ENCODE assay signal across 8 cellular contexts in the genomic region with DNA sequence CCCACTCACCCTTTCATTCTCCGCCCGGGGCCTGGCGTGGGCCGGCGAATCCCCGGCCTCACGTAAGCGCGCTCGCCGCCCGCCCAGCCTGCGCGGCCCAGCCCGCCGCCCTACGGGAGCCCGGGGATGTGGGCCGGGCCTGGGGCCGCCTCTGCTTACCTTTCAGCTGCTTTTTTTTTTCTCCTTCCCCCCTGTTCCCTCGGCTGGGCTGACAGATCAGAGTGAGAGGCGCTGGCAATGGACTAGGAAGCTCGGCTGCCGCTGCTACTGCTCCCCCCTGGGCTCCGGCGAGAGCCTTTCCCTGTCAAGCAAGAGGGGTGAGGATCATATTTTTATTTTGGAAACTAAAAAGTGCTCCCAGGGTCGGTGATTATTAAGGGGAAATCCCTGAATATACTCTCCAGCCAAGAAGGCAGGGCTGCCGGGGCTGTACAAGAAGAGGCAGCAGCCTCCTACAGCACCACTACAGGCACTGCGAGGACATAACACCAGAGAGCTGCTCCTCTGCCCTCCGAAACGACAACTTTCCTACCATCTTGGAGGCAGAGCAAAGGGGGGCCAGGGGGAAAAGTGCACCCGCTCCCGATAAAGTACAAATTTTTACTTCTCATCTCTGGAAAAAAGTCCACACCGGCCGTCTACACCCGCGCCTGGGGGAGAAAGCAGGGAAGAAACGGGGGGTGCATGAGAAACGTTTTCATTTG. TPM values are rescaled to one million over a fixed set of nuclear protein-coding genes. Genes with fewer than 3 reads are reported as not detected.
A peak's percentile ranks its signal among the peaks of the same experiment; 100 is the strongest.
DNase-seq lines count a peak whose midpoint lies in the region; ATAC-seq and TF ChIP-seq lines count a peak whose summit lies in the region.

TSS of gene INO80D (minus strand) at position 433 of the 704 bp plus-strand sequence. CDS start 23,158 bp downstream, outside the sequence.

- H3K27ac ChIP-seq in layer of hippocampus (ENCODE audit: low read depth, low read length), result peak within 1 kb of the TSS; percentile 95

- H3K4me3 Mint-ChIP-seq in chondrocyte (ENCODE audit: unreplicated experiment), result peak within 1 kb of the TSS; percentile 98

- TF ChIP-seq CTCF in AG09319 (IDR thresholded peaks at IDR 0.05; ENCODE audit: low read depth, low read length), result peak; percentile 55
- peak; percentile 74 for TF ChIP-seq CTCF in chondrocyte (IDR thresholded peaks at IDR 0.05)

- ATAC-seq in GM18907 (IDR thresholded peaks at IDR 0.05; ENCODE audit: unreplicated experiment) (peak; percentile 90), HG03159 (IDR thresholded peaks at IDR 0.05; ENCODE audit: unreplicated experiment) (peak; percentile 92)

- H3K27ac Mint-ChIP-seq in chondrocyte (ENCODE audit: unreplicated experiment), result peak within 1 kb of the TSS; percentile 99

- peak; percentile 59 for DNase-seq in AG09319 (ENCODE audit: extremely low read depth, low read depth)
- peak; percentile 79 for DNase-seq in NCI-H345 (lab: John Stamatoyannopoulos, UW)
- DNase-seq in activated CD4-positive, CD25-positive, alpha-beta regulatory T cell treated with anti-CD3 and anti-CD28 coated beads, Interleukin-2, amount 50 U/mL, for 72 hours, result peak; percentile 74
- DNase-seq in chondrocyte (ENCODE audit: low spot score), result no peak
- peak; percentile 58 to 60 for DNase-seq in stimulated activated CD4-positive, alpha-beta T cell treated with anti-CD3 and anti-CD28 coated beads, Interleukin-1b, Interleukin-23, amount 100 ng/mL, for 4 hours (ENCODE audit: low read depth in 2 of 2)

- no peaks in the 10 kb centered on the region for H3K27me3 Mint-ChIP-seq in chondrocyte (ENCODE audit: low read depth)

- H3K4me1 Mint-ChIP-seq in chondrocyte (ENCODE audit: low read depth), result peaks cover 24% of the 10 kb centered on the region

- H3K9me3 Mint-ChIP-seq in chondrocyte (ENCODE audit: low read depth), result no peaks in the 10 kb centered on the region

- no peaks in the 10 kb centered on the region for H3K27me3 ChIP-seq in layer of hippocampus (ENCODE audit: control insufficient read depth, insufficient read depth, low read length)

- H3K36me3 Mint-ChIP-seq in chondrocyte (ENCODE audit: low read depth), result no peaks in the 10 kb centered on the region

RNA-seq across cellular contexts. Expression of gene INO80D, which starts in this region (rescaled TPM):
- 14.5 to 18.5 TPM (median 15.6 TPM) in 3 replicates for total RNA-seq in chondrocyte
